In the genomic region with DNA sequence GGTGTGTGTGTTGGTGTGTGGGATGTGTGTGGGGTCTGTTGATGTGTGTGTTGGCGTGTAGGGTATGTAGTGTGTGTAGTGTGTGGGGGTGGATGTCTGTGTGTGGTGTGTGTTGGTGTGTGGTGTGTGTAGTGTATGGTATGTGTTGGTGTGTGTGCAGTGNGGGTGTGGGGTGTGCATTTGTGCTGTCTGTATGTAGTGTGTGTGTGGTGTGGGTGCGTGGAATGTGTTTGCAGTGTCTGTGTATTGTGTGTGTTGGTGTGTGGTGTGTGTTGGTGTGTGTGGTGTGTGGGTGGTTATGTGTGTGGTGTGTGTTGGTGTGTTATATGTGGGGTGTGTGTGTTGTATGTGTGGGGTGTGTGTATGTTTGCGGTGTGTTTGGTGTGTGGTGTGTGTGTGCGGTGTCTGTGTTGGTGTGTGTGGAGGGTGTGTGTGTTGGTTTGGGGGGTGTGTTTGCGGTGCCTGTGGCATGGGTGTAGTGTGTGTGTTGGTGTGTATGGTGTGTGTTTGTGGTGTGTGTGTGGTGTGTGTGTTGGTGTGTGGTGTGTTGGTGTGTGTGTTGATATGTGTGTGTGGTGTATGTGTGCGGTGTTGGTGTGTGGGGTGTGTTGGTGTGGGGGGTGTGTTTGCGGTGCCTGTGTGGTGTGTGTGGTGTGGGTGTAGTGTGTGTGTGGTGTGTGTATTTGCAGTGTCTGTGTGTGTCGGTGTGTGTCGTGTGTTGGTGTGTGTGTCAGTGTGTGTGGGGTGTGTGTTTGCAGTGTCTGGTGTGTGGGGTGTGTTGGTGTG, we compare ENCODE assay signal across 1 cellular context.
TF ChIP-seq lines count a peak whose summit lies in the region.

No MANE protein-coding gene starts in this region.

TF ChIP-seq in HEK293, 187 proteins besides CTCF, POLR2A, EP300 and RAD21 (continued from another document):
- TF ChIP-seq, protein P1, sequence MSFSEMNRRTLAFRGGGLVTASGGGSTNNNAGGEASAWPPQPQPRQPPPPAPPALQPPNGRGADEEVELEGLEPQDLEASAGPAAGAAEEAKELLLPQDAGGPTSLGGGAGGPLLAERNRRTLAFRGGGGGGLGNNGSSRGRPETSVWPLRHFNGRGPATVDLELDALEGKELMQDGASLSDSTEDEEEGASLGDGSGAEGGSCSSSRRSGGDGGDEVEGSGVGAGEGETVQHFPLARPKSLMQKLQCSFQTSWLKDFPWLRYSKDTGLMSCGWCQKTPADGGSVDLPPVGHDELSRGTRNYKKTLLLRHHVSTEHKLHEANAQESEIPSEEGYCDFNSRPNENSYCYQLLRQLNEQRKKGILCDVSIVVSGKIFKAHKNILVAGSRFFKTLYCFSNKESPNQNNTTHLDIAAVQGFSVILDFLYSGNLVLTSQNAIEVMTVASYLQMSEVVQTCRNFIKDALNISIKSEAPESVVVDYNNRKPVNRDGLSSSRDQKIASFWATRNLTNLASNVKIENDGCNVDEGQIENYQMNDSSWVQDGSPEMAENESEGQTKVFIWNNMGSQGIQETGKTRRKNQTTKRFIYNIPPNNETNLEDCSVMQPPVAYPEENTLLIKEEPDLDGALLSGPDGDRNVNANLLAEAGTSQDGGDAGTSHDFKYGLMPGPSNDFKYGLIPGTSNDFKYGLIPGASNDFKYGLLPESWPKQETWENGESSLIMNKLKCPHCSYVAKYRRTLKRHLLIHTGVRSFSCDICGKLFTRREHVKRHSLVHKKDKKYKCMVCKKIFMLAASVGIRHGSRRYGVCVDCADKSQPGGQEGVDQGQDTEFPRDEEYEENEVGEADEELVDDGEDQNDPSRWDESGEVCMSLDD (tag by site-specific recombination; IDR thresholded peaks at IDR 0.05): no peak
- TF ChIP-seq HOXA7 (CRISPR knock-in tag; IDR thresholded peaks at IDR 0.05; ENCODE audit: borderline replicate concordance): no peak
- no peak for TF ChIP-seq ZXDB (tag by site-specific recombination; IDR thresholded peaks at IDR 0.05)
- TF ChIP-seq, protein P2, sequence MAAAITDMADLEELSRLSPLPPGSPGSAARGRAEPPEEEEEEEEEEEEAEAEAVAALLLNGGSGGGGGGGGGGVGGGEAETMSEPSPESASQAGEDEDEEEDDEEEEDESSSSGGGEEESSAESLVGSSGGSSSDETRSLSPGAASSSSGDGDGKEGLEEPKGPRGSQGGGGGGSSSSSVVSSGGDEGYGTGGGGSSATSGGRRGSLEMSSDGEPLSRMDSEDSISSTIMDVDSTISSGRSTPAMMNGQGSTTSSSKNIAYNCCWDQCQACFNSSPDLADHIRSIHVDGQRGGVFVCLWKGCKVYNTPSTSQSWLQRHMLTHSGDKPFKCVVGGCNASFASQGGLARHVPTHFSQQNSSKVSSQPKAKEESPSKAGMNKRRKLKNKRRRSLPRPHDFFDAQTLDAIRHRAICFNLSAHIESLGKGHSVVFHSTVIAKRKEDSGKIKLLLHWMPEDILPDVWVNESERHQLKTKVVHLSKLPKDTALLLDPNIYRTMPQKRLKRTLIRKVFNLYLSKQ (tag by site-specific recombination; IDR thresholded peaks at IDR 0.05; ENCODE audit: borderline replicate concordance): no peak
- TF ChIP-seq KLF1 (tag by site-specific recombination; IDR thresholded peaks at IDR 0.05): peak; percentile 6; the same call in 1 of the 2 replicates
- no peak for TF ChIP-seq SALL2 (tag by site-specific recombination; IDR thresholded peaks at IDR 0.05; ENCODE audit: borderline replicate concordance)
- TF ChIP-seq ZNF768 (tag by site-specific recombination; IDR thresholded peaks at IDR 0.05): no peak
- peak; percentile 31; the same call in 1 of the 2 replicates for TF ChIP-seq ZNF239 (tag by site-specific recombination; IDR thresholded peaks at IDR 0.05)
- no peak for TF ChIP-seq ZNF37A (tag by site-specific recombination; IDR thresholded peaks at IDR 0.05)
- TF ChIP-seq ZBTB20 (tag by site-specific recombination; IDR thresholded peaks at IDR 0.05): no peak; the same call in 1 of the 2 replicates
- 0 out of 2 replicates have a peak, but pooled peaks have one; percentile 4 for TF ChIP-seq ZNF266 (tag by site-specific recombination; IDR thresholded peaks at IDR 0.05; ENCODE audit: low read depth)
- peak; percentile 64; the same call in 1 of the 2 replicates for TF ChIP-seq ZNF18 (tag by site-specific recombination; IDR thresholded peaks at IDR 0.05)
- no peak; the same call in 1 of the 2 replicates for TF ChIP-seq ZNF121 (tag by site-specific recombination; IDR thresholded peaks at IDR 0.05)
- TF ChIP-seq ZNF404 (tag by site-specific recombination; IDR thresholded peaks at IDR 0.05): no peak
- no peak for TF ChIP-seq ZNF341 (tag by site-specific recombination; IDR thresholded peaks at IDR 0.05; ENCODE audit: low read depth)
- TF ChIP-seq ZNF23 (tag by site-specific recombination; IDR thresholded peaks at IDR 0.05; ENCODE audit: borderline replicate concordance): no peak
- no peak for TF ChIP-seq TRIM28 (IDR thresholded peaks at IDR 0.05; ENCODE audit: borderline replicate concordance, low read length)
- TF ChIP-seq ZNF302 (tag by site-specific recombination; IDR thresholded peaks at IDR 0.05; ENCODE audit: low read depth): no peak
- peak; percentile 84 for TF ChIP-seq ZFHX2 (tag by site-specific recombination; conservative IDR thresholded peaks at IDR 0.05)
- TF ChIP-seq ZNF426 (tag by site-specific recombination; IDR thresholded peaks at IDR 0.05): no peak
- TF ChIP-seq ZNF670 (tag by site-specific recombination; IDR thresholded peaks at IDR 0.05; ENCODE audit: low read depth): peak; percentile 24; the same call in 1 of the 2 replicates
- peak; percentile 20; the same call in 1 of the 2 replicates for TF ChIP-seq ZNF155 (tag by site-specific recombination; IDR thresholded peaks at IDR 0.05)
- TF ChIP-seq ZBTB11 (tag by site-specific recombination; conservative IDR thresholded peaks at IDR 0.05; ENCODE audit: low read depth): no peak
- no peak for TF ChIP-seq ZNF529 (tag by site-specific recombination; IDR thresholded peaks at IDR 0.05; ENCODE audit: insufficient replicate concordance)
- no peak for TF ChIP-seq ZNF830 (tag by site-specific recombination; IDR thresholded peaks at IDR 0.05; ENCODE audit: low read depth)
